In the genomic region with DNA sequence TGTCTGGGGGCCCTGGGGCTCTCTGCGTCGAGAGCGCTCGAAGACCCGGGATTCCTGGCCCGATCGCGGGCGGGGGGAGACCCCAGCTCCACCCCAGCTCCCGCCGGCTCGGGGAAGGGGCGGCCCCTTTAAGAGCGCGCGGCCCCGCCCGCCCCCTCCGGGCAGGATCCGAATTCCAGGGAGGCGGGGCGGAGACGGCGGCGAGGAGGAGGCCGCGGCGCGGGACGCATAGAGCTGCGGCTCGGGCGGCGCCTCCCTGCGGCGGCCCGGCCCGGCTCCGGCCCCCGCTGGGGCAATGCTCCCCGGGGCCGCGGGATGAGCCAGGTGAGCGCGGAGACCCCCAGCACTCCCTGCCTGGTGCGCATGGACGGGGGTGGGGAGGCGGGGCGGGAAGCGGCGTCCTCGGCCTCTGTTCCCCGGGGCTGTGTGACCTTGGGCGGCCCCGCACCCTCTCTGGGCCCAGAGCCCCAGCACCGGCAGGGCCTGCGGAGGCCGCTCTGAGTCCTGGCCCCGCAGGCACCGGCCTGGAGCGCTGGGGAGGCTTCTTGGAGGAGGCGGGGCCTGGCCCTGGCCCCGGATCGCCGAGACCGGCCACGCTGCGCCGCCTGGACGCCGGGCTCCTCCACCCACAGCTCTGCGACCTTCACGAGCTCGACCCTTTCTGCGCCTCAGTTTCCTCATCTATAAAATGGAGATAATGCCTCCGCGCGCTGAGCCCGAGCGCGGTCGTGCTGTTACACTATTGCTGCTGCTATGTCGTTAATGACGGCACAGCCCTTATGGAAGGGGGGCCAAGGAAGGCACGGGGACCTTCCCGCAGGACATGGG, we compare ENCODE assay signal across 7 cellular contexts. TPM values are rescaled to one million over a fixed set of nuclear protein-coding genes. Genes with fewer than 3 reads are reported as not detected.
DNase-seq lines count a peak whose midpoint lies in the region; ATAC-seq and TF ChIP-seq lines count a peak whose summit lies in the region.

No MANE protein-coding gene starts in this region.

- no peak overlapping the region for H3K27ac Mint-ChIP-seq in T-helper 1 cell treated with Interleukin-12 subunit alpha and Interleukin-12 subunit beta and Interleukin-4 antibody, amounts not matched to agents 30 μg/mL and 1 μg/mL, for 36 hours
- no peak overlapping the region for H3K27ac Mint-ChIP-seq in stimulated activated effector memory CD8-positive, alpha-beta T cell treated with anti-CD3 and anti-CD28 coated beads, Interleukin-12 subunit alpha, Interleukin-12 subunit beta, amount 100 ng/mL, for 72 hours

- no peaks in the 10 kb centered on the region for H3K27me3 ChIP-seq in dorsolateral prefrontal cortex

- no peaks in the 10 kb centered on the region for H3K36me3 Mint-ChIP-seq in T-helper 1 cell treated with Interleukin-12 subunit alpha and Interleukin-12 subunit beta and Interleukin-4 antibody, amounts not matched to agents 30 μg/mL and 1 μg/mL, for 36 hours (ENCODE audit: low read depth)
- H3K36me3 Mint-ChIP-seq in stimulated activated effector memory CD8-positive, alpha-beta T cell treated with anti-CD3 and anti-CD28 coated beads, Interleukin-12 subunit alpha, Interleukin-12 subunit beta, amount 100 ng/mL, for 72 hours: no peaks in the 10 kb centered on the region

- H3K9me3 Mint-ChIP-seq in T-helper 1 cell treated with Interleukin-12 subunit alpha and Interleukin-12 subunit beta and Interleukin-4 antibody, amounts not matched to agents 30 μg/mL and 1 μg/mL, for 36 hours: no peaks in the 10 kb centered on the region
- no peaks in the 10 kb centered on the region for H3K9me3 Mint-ChIP-seq in stimulated activated effector memory CD8-positive, alpha-beta T cell treated with anti-CD3 and anti-CD28 coated beads, Interleukin-12 subunit alpha, Interleukin-12 subunit beta, amount 100 ng/mL, for 72 hours

- intact Hi-C loops in dorsolateral prefrontal cortex (cut with DNase I): loop anchor here (2.0 to 5.0 kb wide), 3 partner anchors 40 to 54 kb away; a partner anchor contains a TSS

- H3K27ac ChIP-seq in dorsolateral prefrontal cortex: peak overlapping the region in 58 of 59 donors; percentile 57 to 96 (median 86)

- peaks cover 4% of the 10 kb centered on the region for H3K27me3 Mint-ChIP-seq in T-helper 1 cell treated with Interleukin-12 subunit alpha and Interleukin-12 subunit beta and Interleukin-4 antibody, amounts not matched to agents 30 μg/mL and 1 μg/mL, for 36 hours (ENCODE audit: low read depth)

- peak in 21 of 56 donors; percentile 8 to 40 (median 23) for TF ChIP-seq CTCF in dorsolateral prefrontal cortex (IDR thresholded peaks at IDR 0.05 in 54 of 56, conservative IDR thresholded peaks at IDR 0.05 in 2 of 56; ENCODE audit: low read depth in 1 of 56, partially characterized antibody in 56 of 56)

- H3K4me3 ChIP-seq in dorsolateral prefrontal cortex: peak overlapping the region; percentile 56 to 93 (median 82)

- peaks cover 5% of the 10 kb centered on the region for H3K4me1 Mint-ChIP-seq in T-helper 1 cell treated with Interleukin-12 subunit alpha and Interleukin-12 subunit beta and Interleukin-4 antibody, amounts not matched to agents 30 μg/mL and 1 μg/mL, for 36 hours (ENCODE audit: low read depth)
- peaks cover 33% of the 10 kb centered on the region for H3K4me1 Mint-ChIP-seq in stimulated activated effector memory CD8-positive, alpha-beta T cell treated with anti-CD3 and anti-CD28 coated beads, Interleukin-12 subunit alpha, Interleukin-12 subunit beta, amount 100 ng/mL, for 72 hours

- peak; percentile 21 for DNase-seq in GF-D8 (lab: John Stamatoyannopoulos, UW)
- DNase-seq in LoVo (ENCODE audit: low spot score): peak; percentile 83
- peak in 9 of 10 donors; percentile 40 to 85 (median 77) for DNase-seq in dorsolateral prefrontal cortex
- DNase-seq in left lobe of liver (ENCODE audit: low spot score): peak; percentile 85
- no peak for DNase-seq in stimulated activated effector memory CD8-positive, alpha-beta T cell treated with anti-CD3 and anti-CD28 coated beads, Interleukin-12 subunit alpha, Interleukin-12 subunit beta, amount 100 ng/mL, for 72 hours (ENCODE audit: low spot score in 2 of 2)

- peak overlapping the region; percentile 81 for H3K4me3 Mint-ChIP-seq in T-helper 1 cell treated with Interleukin-12 subunit alpha and Interleukin-12 subunit beta and Interleukin-4 antibody, amounts not matched to agents 30 μg/mL and 1 μg/mL, for 36 hours
- H3K4me3 Mint-ChIP-seq in stimulated activated effector memory CD8-positive, alpha-beta T cell treated with anti-CD3 and anti-CD28 coated beads, Interleukin-12 subunit alpha, Interleukin-12 subunit beta, amount 100 ng/mL, for 72 hours: peak overlapping the region; percentile 75

- ATAC-seq in left lobe of liver (peak; percentile 76), GM19397 (IDR thresholded peaks at IDR 0.05; ENCODE audit: unreplicated experiment) (no peak)
- ATAC-seq in stimulated activated effector memory CD8-positive, alpha-beta T cell treated with anti-CD3 and anti-CD28 coated beads, Interleukin-12 subunit alpha, Interleukin-12 subunit beta, amount 100 ng/mL, for 72 hours: peak; percentile 34

RNA-seq across cellular contexts. Expression of a gene that starts 0.6 kb away (rescaled TPM):
- total RNA-seq in dorsolateral prefrontal cortex (100 to 1,000 TPM in 1 of 120 experiments, 10 to 100 TPM in 119; 33.5 to 139 (median 57.6) TPM), left lobe of liver (14.3 TPM)

RNA-seq across cellular contexts. Expression of a gene that starts 8.5 kb away (rescaled TPM):
- 10 to 100 TPM in 119 of 120 experiments, 1 to 10 TPM in 1; 8.9 to 47.8 (median 25.3) TPM for total RNA-seq in dorsolateral prefrontal cortex
- 1.0 TPM for total RNA-seq in left lobe of liver

RNA-seq across cellular contexts. Expression of a gene that starts 39.0 kb away (rescaled TPM):
- total RNA-seq in dorsolateral prefrontal cortex: 100 to 1,000 TPM; 167 to 257 (median 211) TPM
- total RNA-seq in left lobe of liver: 93.3 TPM

RNA-seq across cellular contexts. Expression of a gene that starts 39.3 kb away (rescaled TPM):
- total RNA-seq in dorsolateral prefrontal cortex (10 to 100 TPM; 20.6 to 54.7 (median 29.2) TPM), left lobe of liver (18.9 TPM)

Comparison
In these comparisons a context has a peak if more than half of its experiments do, and no peak if none do; other contexts are left out.
1. DNase-seq: peak in GF-D8 (single experiment), LoVo (single experiment), dorsolateral prefrontal cortex (9 of 10) and left lobe of liver (single experiment); none in stimulated activated effector memory CD8-positive, alpha-beta T cell treated with anti-CD3 and anti-CD28 coated beads, Interleukin-12 subunit alpha, Interleukin-12 subunit beta, amount 100 ng/mL, for 72 hours (0 of 2).